ENCODE assay signal across 18 cellular contexts in the genomic region with DNA sequence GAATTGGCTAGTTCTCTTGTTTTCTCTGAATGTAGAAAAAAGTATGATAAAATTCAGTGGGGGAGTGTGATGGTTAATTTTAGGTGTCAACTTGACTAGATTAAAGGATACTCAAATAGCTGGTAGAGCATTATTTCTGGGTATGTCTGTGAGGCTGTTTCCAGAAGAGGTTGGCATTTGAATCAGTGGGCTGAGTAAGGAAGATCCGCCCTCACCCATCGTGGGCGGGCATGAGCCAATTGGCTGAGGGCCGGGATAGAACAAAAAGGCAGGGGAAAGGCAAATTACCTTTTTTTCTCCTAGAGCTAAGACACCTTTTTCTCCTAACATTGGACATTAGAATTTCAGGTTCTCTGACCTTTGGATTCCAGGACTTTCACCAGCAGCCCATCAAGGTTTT.
DNase-seq lines count a peak whose midpoint lies in the region; ATAC-seq and TF ChIP-seq lines count a peak whose summit lies in the region.
"Had no signal": no experiment of that assay in that cellular context is flagged by ENCODE, and none has a peak within 500 bp of the region (broad histone marks: within the 10 kb centered on the region; RNA-seq: fewer than 3 reads in every experiment).

No MANE protein-coding gene starts in this region.

- H3K27me3 ChIP-seq in trophoblast cell (ENCODE audit: insufficient read depth, low read length) (no peaks in the 10 kb centered on the region), uterus (no peaks in the 10 kb centered on the region)
- H3K27me3 ChIP-seq: BLaER1 treated with 17β-estradiol and CSF1 and Interleukin-3, amounts not matched to agents 10 nM and 100 nM had no signal

- peaks cover 21% of the 10 kb centered on the region for H3K79me1 ChIP-seq in trophoblast cell (ENCODE audit: low read length)

- peak overlapping the region; percentile 79 for H4K8ac ChIP-seq in trophoblast cell (ENCODE audit: low read depth, low read length)

- no peaks in the 10 kb centered on the region for H3K79me2 ChIP-seq in trophoblast cell (ENCODE audit: control insufficient read depth, insufficient read depth, low read length, poor library complexity)

- no peak overlapping the region for H3K23ac ChIP-seq in trophoblast cell (ENCODE audit: low read length)

- H3K4ac ChIP-seq in trophoblast cell (ENCODE audit: low read depth, low read length) = peak overlapping the region; percentile 79

- H2BK12ac ChIP-seq in trophoblast cell (ENCODE audit: low read length) = peak overlapping the region; percentile 98

- H3K18ac ChIP-seq in trophoblast cell (ENCODE audit: low read length) = peak overlapping the region; percentile 65

- no peak overlapping the region for H3K9ac ChIP-seq in trophoblast cell (ENCODE audit: low read length)
- H3K9ac ChIP-seq: BLaER1 treated with 17β-estradiol and CSF1 and Interleukin-3, amounts not matched to agents 10 nM and 100 nM had no signal

- H3K9me3 ChIP-seq in trophoblast cell (ENCODE audit: insufficient read depth, low read depth, low read length) = no peaks in the 10 kb centered on the region
- no peaks in the 10 kb centered on the region for H3K9me3 ChIP-seq in uterus
- H3K9me3 ChIP-seq: A549; BLaER1 treated with 17β-estradiol and CSF1 and Interleukin-3, amounts not matched to agents 10 nM and 100 nM; Caco-2 had no signal

- no peaks in the 10 kb centered on the region for H3K4me1 ChIP-seq in trophoblast cell (ENCODE audit: control insufficient read depth in 1 of 2, insufficient read depth in 2 of 2, low read length in 2 of 2)
- peaks cover 0 to 3% of the 10 kb centered on the region in 2 donors for H3K4me1 ChIP-seq in uterus
- H3K4me1 ChIP-seq: A549; BLaER1 treated with 17β-estradiol and CSF1 and Interleukin-3, amounts not matched to agents 10 nM and 100 nM had no signal

- peak overlapping the region; percentile 5 for H3K27ac ChIP-seq in trophoblast cell (ENCODE audit: low read depth, low read length)
- H3K27ac ChIP-seq in uterus = no peak overlapping the region
- H3K27ac ChIP-seq: A549; BLaER1 treated with 17β-estradiol and CSF1 and Interleukin-3, amounts not matched to agents 10 nM and 100 nM; C4-2B had no signal

- H2BK5ac ChIP-seq in trophoblast cell (ENCODE audit: low read depth, low read length, poor library complexity) = peak overlapping the region; percentile 76

- no peak overlapping the region for H3K4me2 ChIP-seq in trophoblast cell (ENCODE audit: low read length)
- H3K4me2 ChIP-seq: A549; BLaER1 treated with 17β-estradiol and CSF1 and Interleukin-3, amounts not matched to agents 10 nM and 100 nM had no signal

- peak overlapping the region; percentile 56 for H3K14ac ChIP-seq in trophoblast cell (ENCODE audit: low read length)

- H4K12ac ChIP-seq in trophoblast cell (ENCODE audit: low read depth, low read length) = no peak overlapping the region

- H2AFZ ChIP-seq in trophoblast cell (ENCODE audit: insufficient read depth, low read length, poor library complexity) = no peak overlapping the region

- WGBS in trophoblast cell (ENCODE audit: extremely low coverage, insufficient coverage, insufficient read length) = no CpG with 5 or more reads among the region's 4 CpGs

- no peak for DNase-seq in left cardiac atrium
- DNase-seq in Right ventricle myocardium inferior (ENCODE audit: missing footprints) = no peak
- DNase-seq in occipital lobe (lab: John Stamatoyannopoulos, UW) = peak; percentile 25
- no peak for DNase-seq in trophoblast cell
- peak; percentile 46 for DNase-seq in superior temporal gyrus (ENCODE audit: extremely low spot score)
- DNase-seq in GM19240 (ENCODE audit: insufficient read length, low spot score) = no peak
- DNase-seq in uterus = no peak
- DNase-seq in KG1 (lab: John Stamatoyannopoulos, UW) = no peak
- DNase-seq: AML-193; Caco-2; Calu3; CD4-positive, alpha-beta T cell; CD8-positive, alpha-beta T cell; DMS79 treated with DMSO at 0.1 percent for 48 hours; GF-D8 had no signal

- no peaks in the 10 kb centered on the region for H3K36me3 ChIP-seq in trophoblast cell (ENCODE audit: control insufficient read depth in 1 of 2, insufficient read depth in 2 of 2, low read length in 2 of 2)
- no peaks in the 10 kb centered on the region for H3K36me3 ChIP-seq in uterus
- H3K36me3 ChIP-seq: BLaER1 treated with 17β-estradiol and CSF1 and Interleukin-3, amounts not matched to agents 10 nM and 100 nM had no signal

- H2BK120ac ChIP-seq in trophoblast cell (ENCODE audit: insufficient read depth, low read length, poor library complexity) = peak overlapping the region; percentile 86

- intact Hi-C loops in left cardiac atrium (cut with DNase I) = no loop called here
- intact Hi-C loops in Right ventricle myocardium inferior (cut with DNase I) = no loop called here
- intact Hi-C loops in uterus (cut with DNase I; ENCODE audit: low total_unique reads) = no loop called here

- no peak for TF ChIP-seq POLR2A in uterus (IDR thresholded peaks at IDR 0.05)

- H3K4me3 ChIP-seq in trophoblast cell (ENCODE audit: low read depth, low read length) (no peak overlapping the region), uterus (no peak overlapping the region)
- H3K4me3 ChIP-seq: A549; BLaER1 treated with 17β-estradiol and CSF1 and Interleukin-3, amounts not matched to agents 10 nM and 100 nM had no signal

- no peak for TF ChIP-seq CTCF in uterus (IDR thresholded peaks at IDR 0.05)

- H4K91ac ChIP-seq in trophoblast cell (ENCODE audit: low read depth, low read length) = peak overlapping the region; percentile 92

- H2AK5ac ChIP-seq in trophoblast cell (ENCODE audit: low read length) = no peak overlapping the region

- ATAC-seq in left cardiac atrium (peak; percentile 47 to 82), Right ventricle myocardium inferior (no peak)
- ATAC-seq: A549; CD8-positive, alpha-beta T cell had no signal

Comparison
In these comparisons a context has a peak if more than half of its experiments do, and no peak if none do; other contexts are left out.
1. DNase-seq: peak in occipital lobe (single experiment) and superior temporal gyrus (single experiment); none in left cardiac atrium (single experiment), Right ventricle myocardium inferior (single experiment), trophoblast cell (0 of 2), GM19240 (single experiment), uterus (0 of 2) and KG1 (single experiment).